8 cellular contexts compared by ENCODE assay signal in genomic region chr12:19915392-19916192, GRCh38.
DNase-seq lines count a peak whose midpoint lies in the region; ATAC-seq and TF ChIP-seq lines count a peak whose summit lies in the region.

No MANE protein-coding gene starts in this region.

- H3K4me1 ChIP-seq in RWPE2 (ENCODE audit: insufficient read depth, poor library complexity, severe bottlenecking), result no peaks in the 10 kb centered on the region
- H3K4me1 ChIP-seq in gastroesophageal sphincter, result peaks cover 0 to 25% (median 0%) of the 10 kb centered on the region in 3 donors

- in situ Hi-C loops in Caki2 (cut with HindIII; ENCODE audit: low pct_unique_long_range_greater_than_20kb, low sequenced_read_pairs), result no loop called here

- DNase-seq in Caki2 (ENCODE audit: low read depth) (peak; percentile 33), HT-29 (ENCODE audit: low spot score) (peak; percentile 24), RWPE2 (ENCODE audit: low spot score) (no peak), retina (peak; percentile 85), OCI-M2 (lab: John Stamatoyannopoulos, UW; ENCODE audit: unreplicated experiment) (no peak)
- no peak for DNase-seq in stimulated activated CD4-positive, alpha-beta T cell treated with anti-CD3 and anti-CD28 coated beads, Interleukin-4, amount 100 ng/mL, for 4 hours

- H3K27me3 ChIP-seq in RWPE2 (ENCODE audit: insufficient read depth, poor library complexity, severe bottlenecking), result no peaks in the 10 kb centered on the region
- no peaks in the 10 kb centered on the region for H3K27me3 ChIP-seq in gastroesophageal sphincter

- H3K4me3 ChIP-seq in RWPE2 (ENCODE audit: severe bottlenecking), result no peak overlapping the region
- H3K4me3 ChIP-seq in gastroesophageal sphincter, result no peak overlapping the region

- no peak for TF ChIP-seq POLR2A in gastroesophageal sphincter (IDR thresholded peaks at IDR 0.05)

- H3K27ac ChIP-seq in RWPE2 (ENCODE audit: poor library complexity, severe bottlenecking), result no peak overlapping the region
- no peak overlapping the region for H3K27ac ChIP-seq in gastroesophageal sphincter

- ATAC-seq in RWPE2 (ENCODE audit: low read depth) (no peak), gastroesophageal sphincter (no peak), HG03135 (IDR thresholded peaks at IDR 0.05; ENCODE audit: unreplicated experiment) (no peak)

- WGBS in gastroesophageal sphincter (ENCODE audit: low coverage in 1 of 2), 2 donors, result 70% methylated on average over 3 of the region's 3 CpGs

- no peaks in the 10 kb centered on the region for H3K9me3 ChIP-seq in RWPE2 (ENCODE audit: severe bottlenecking)
- H3K9me3 ChIP-seq in gastroesophageal sphincter, result no peaks in the 10 kb centered on the region

- no peak for TF ChIP-seq EP300 in gastroesophageal sphincter (IDR thresholded peaks at IDR 0.05)

- no peaks in the 10 kb centered on the region for H3K36me3 ChIP-seq in RWPE2 (ENCODE audit: low read depth)
- H3K36me3 ChIP-seq in gastroesophageal sphincter, result no peaks in the 10 kb centered on the region

- TF ChIP-seq CTCF in RWPE2 (IDR thresholded peaks at IDR 0.05; ENCODE audit: poor library complexity, severe bottlenecking) (peak; percentile 37), gastroesophageal sphincter (IDR thresholded peaks at IDR 0.05) (peak; percentile 46 to 69 (median 62))

Comparison
In these comparisons a context has a peak if more than half of its experiments do, and no peak if none do; other contexts are left out.
1. DNase-seq: peak in Caki2 (single experiment), HT-29 (single experiment) and retina (single experiment); none in RWPE2 (single experiment), OCI-M2 (single experiment) and stimulated activated CD4-positive, alpha-beta T cell treated with anti-CD3 and anti-CD28 coated beads, Interleukin-4, amount 100 ng/mL, for 4 hours (0 of 2).